8 cellular contexts compared by ENCODE assay signal in genomic region chr11:77147668-77148321, GRCh38. TPM values are rescaled to one million over a fixed set of nuclear protein-coding genes. Genes with fewer than 3 reads are reported as not detected.
DNase-seq lines count a peak whose midpoint lies in the region; ATAC-seq and TF ChIP-seq lines count a peak whose summit lies in the region.

No MANE protein-coding gene starts in this region.

- peak; percentile 40 to 43 for ATAC-seq in CD4-positive, CD25-positive, alpha-beta regulatory T cell (ENCODE audit: low read depth in 2 of 2)
- ATAC-seq in upper lobe of right lung (peak; percentile 32), HG03095 (IDR thresholded peaks at IDR 0.05; ENCODE audit: unreplicated experiment) (no peak)

- intact Hi-C loops in activated naive CD4-positive, alpha-beta T cell treated with anti-CD3 and anti-CD28 coated beads for 36 hours (cut with micrococcal nuclease): no loop called here
- intact Hi-C loops in upper lobe of right lung (cut with DNase I): no loop called here

- H3K27me3 Mint-ChIP-seq in CD4-positive, CD25-positive, alpha-beta regulatory T cell: no peaks in the 10 kb centered on the region
- peaks cover 5% of the 10 kb centered on the region for H3K27me3 Mint-ChIP-seq in activated naive CD4-positive, alpha-beta T cell treated with anti-CD3 and anti-CD28 coated beads for 36 hours (ENCODE audit: low read depth)
- peaks cover 7 to 24% (median 12%) of the 10 kb centered on the region in 3 donors for H3K27me3 Mint-ChIP-seq in immature natural killer cell (ENCODE audit: low read depth in 3 of 3)

- peak; percentile 19 to 50 (median 25) for DNase-seq in CD4-positive, CD25-positive, alpha-beta regulatory T cell
- peak; percentile 92 for DNase-seq in NCI-H1694 (lab: John Stamatoyannopoulos, UW)
- DNase-seq in activated naive CD4-positive, alpha-beta T cell treated with anti-CD3 and anti-CD28 coated beads for 36 hours: peak; percentile 21
- peak; percentile 54 to 65 (median 57) for DNase-seq in immature natural killer cell
- DNase-seq in upper lobe of right lung: no peak
- DNase-seq in putamen (ENCODE audit: low spot score): no peak
- DNase-seq in GM10266 (ENCODE audit: extremely low spot score): no peak

- no peaks in the 10 kb centered on the region for H3K36me3 Mint-ChIP-seq in CD4-positive, CD25-positive, alpha-beta regulatory T cell
- no peaks in the 10 kb centered on the region for H3K36me3 Mint-ChIP-seq in activated naive CD4-positive, alpha-beta T cell treated with anti-CD3 and anti-CD28 coated beads for 36 hours (ENCODE audit: low read depth)
- H3K36me3 Mint-ChIP-seq in immature natural killer cell: peaks cover 0 to 3% (median 0%) of the 10 kb centered on the region in 3 donors

- TF ChIP-seq CTCF in upper lobe of right lung (IDR thresholded peaks at IDR 0.05) (no peak), GM10266 (IDR thresholded peaks at IDR 0.05; ENCODE audit: control insufficient read depth, insufficient read depth, low read depth, missing control alignments) (no peak)

- no peaks in the 10 kb centered on the region for H3K27me3 ChIP-seq in CD4-positive, CD25-positive, alpha-beta regulatory T cell (ENCODE audit: control insufficient read depth, insufficient read depth, low read length)
- peaks cover 4% of the 10 kb centered on the region for H3K27me3 ChIP-seq in upper lobe of right lung

- no peaks in the 10 kb centered on the region for H3K36me3 ChIP-seq in CD4-positive, CD25-positive, alpha-beta regulatory T cell (ENCODE audit: control insufficient read depth, insufficient read depth, low read length)
- no peaks in the 10 kb centered on the region for H3K36me3 ChIP-seq in upper lobe of right lung

- peaks cover 23% of the 10 kb centered on the region for H3K4me1 ChIP-seq in CD4-positive, CD25-positive, alpha-beta regulatory T cell (ENCODE audit: control insufficient read depth, insufficient read depth, low read length, poor library complexity, severe bottlenecking)
- peaks cover 6% of the 10 kb centered on the region for H3K4me1 ChIP-seq in upper lobe of right lung

- peak overlapping the region in 2 of 3 donors; percentile 32 to 55 for H3K27ac Mint-ChIP-seq in CD4-positive, CD25-positive, alpha-beta regulatory T cell
- no peak overlapping the region for H3K27ac Mint-ChIP-seq in activated naive CD4-positive, alpha-beta T cell treated with anti-CD3 and anti-CD28 coated beads for 36 hours
- H3K27ac Mint-ChIP-seq in immature natural killer cell: peak overlapping the region in 4 of 6 donors; percentile 15 to 78 (median 58)

- CTCF ChIA-PET in activated naive CD4-positive, alpha-beta T cell treated with anti-CD3 and anti-CD28 coated beads for 36 hours (lab: Charles Lee): interaction anchor here (0.6 kb wide), 1 partner anchor 275 kb away, joined by 4 read pairs; no protein-coding TSS in a partner anchor

- peaks cover 0 to 38% (median 18%) of the 10 kb centered on the region in 4 donors for H3K4me1 Mint-ChIP-seq in CD4-positive, CD25-positive, alpha-beta regulatory T cell
- H3K4me1 Mint-ChIP-seq in activated naive CD4-positive, alpha-beta T cell treated with anti-CD3 and anti-CD28 coated beads for 36 hours (ENCODE audit: low read depth): peaks cover 17% of the 10 kb centered on the region
- H3K4me1 Mint-ChIP-seq in immature natural killer cell: peaks cover 28 to 38% of the 10 kb centered on the region in 2 donors

- no peaks in the 10 kb centered on the region for H3K9me3 ChIP-seq in CD4-positive, CD25-positive, alpha-beta regulatory T cell (ENCODE audit: control insufficient read depth in 2 of 2, low read length in 2 of 2)
- H3K9me3 ChIP-seq in upper lobe of right lung: no peaks in the 10 kb centered on the region

- peak overlapping the region; percentile 24 to 77 (median 72) for H3K4me3 Mint-ChIP-seq in CD4-positive, CD25-positive, alpha-beta regulatory T cell
- peak overlapping the region; percentile 33 for H3K4me3 Mint-ChIP-seq in activated naive CD4-positive, alpha-beta T cell treated with anti-CD3 and anti-CD28 coated beads for 36 hours
- H3K4me3 Mint-ChIP-seq in immature natural killer cell: peak overlapping the region; percentile 51 to 76 (median 74)

- H3K9me3 Mint-ChIP-seq in CD4-positive, CD25-positive, alpha-beta regulatory T cell: no peaks in the 10 kb centered on the region
- H3K9me3 Mint-ChIP-seq in activated naive CD4-positive, alpha-beta T cell treated with anti-CD3 and anti-CD28 coated beads for 36 hours: no peaks in the 10 kb centered on the region
- no peaks in the 10 kb centered on the region for H3K9me3 Mint-ChIP-seq in immature natural killer cell

- no peak overlapping the region for H3K4me3 ChIP-seq in CD4-positive, CD25-positive, alpha-beta regulatory T cell (ENCODE audit: low read depth, low read length)
- peak overlapping the region; percentile 29 for H3K4me3 ChIP-seq in upper lobe of right lung

- H3K27ac ChIP-seq in CD4-positive, CD25-positive, alpha-beta regulatory T cell (ENCODE audit: insufficient read depth, low read length, poor library complexity, severe bottlenecking): no peak overlapping the region
- H3K27ac ChIP-seq in upper lobe of right lung: no peak overlapping the region

RNA-seq across cellular contexts. Expression of gene MYO7A, which starts 19.7 kb away (rescaled TPM):
- total RNA-seq in CD4-positive, CD25-positive, alpha-beta regulatory T cell: 0.84 TPM
- polyA plus RNA-seq in CD4-positive, CD25-positive, alpha-beta regulatory T cell: under 1 TPM in 3 of 4 donors, not detected in 1; 0.12 to 0.22 (median 0.14) TPM
- not detected for total RNA-seq in activated naive CD4-positive, alpha-beta T cell treated with anti-CD3 and anti-CD28 coated beads for 36 hours
- polyA plus RNA-seq in immature natural killer cell: under 1 TPM in 2 of 3 donors, not detected in 1; 0.21 to 0.45 TPM
- total RNA-seq in upper lobe of right lung: 3.6 TPM

RNA-seq across cellular contexts. Expression of gene OMP, which starts 45.2 kb away (rescaled TPM):
- total RNA-seq in CD4-positive, CD25-positive, alpha-beta regulatory T cell: not detected
- not detected for polyA plus RNA-seq in CD4-positive, CD25-positive, alpha-beta regulatory T cell
- not detected for total RNA-seq in activated naive CD4-positive, alpha-beta T cell treated with anti-CD3 and anti-CD28 coated beads for 36 hours
- polyA plus RNA-seq in immature natural killer cell: not detected
- total RNA-seq in upper lobe of right lung: not detected

Comparison
In these comparisons a context has a peak if more than half of its experiments do, and no peak if none do; other contexts are left out.
1. DNase-seq: peak in CD4-positive, CD25-positive, alpha-beta regulatory T cell (3 of 3), NCI-H1694 (single experiment), activated naive CD4-positive, alpha-beta T cell treated with anti-CD3 and anti-CD28 coated beads for 36 hours (single experiment) and immature natural killer cell (3 of 3); none in upper lobe of right lung (single experiment), putamen (single experiment) and GM10266 (single experiment).
2. Peak in every context shown above with its lines, with median percentiles within 50 percentile points of each other: H3K4me3 Mint-ChIP-seq.